ENCODE assay signal across 9 cellular contexts in the genomic region with DNA sequence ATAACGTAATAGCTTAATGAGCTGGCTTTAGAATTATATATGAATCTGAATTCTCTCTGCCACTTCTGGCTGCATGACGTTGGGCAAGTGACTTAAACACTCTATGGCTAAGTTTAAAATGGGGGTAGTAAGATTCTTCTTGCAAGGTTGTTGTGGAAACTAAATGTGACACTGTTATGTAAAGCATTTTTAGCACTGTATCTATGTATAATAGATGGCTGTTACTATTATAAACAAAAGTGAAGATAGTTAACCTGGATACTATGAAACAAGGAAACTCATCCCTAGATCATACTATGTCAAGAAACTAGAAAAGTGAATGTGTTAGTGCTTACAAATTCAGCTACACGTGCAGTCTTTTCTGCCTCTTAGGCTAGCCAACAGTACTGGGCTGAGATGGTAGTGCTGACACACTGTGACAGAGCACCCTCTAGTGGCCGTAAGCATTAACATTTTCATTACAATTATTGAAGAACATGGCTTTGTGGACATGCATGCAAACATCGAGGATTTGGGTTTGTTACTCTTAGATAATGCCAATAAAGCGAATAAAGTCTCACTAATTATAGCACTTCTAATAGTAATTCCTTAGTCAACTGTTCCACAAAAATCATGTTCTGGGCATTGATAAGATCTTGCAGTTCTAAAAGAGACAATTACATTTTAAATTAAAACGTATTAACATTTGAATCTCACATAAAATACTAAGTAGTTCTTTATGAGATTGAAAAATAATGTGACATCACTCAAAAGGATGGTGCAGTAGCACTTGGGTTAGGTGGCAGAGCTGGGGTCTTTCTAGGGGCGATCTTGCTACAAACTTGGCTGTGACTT. TPM values are rescaled to one million over a fixed set of nuclear protein-coding genes. Genes with fewer than 3 reads are reported as not detected.
DNase-seq lines count a peak whose midpoint lies in the region; ATAC-seq lines count a peak whose summit lies in the region.
"Had no signal": no experiment of that assay in that cellular context is flagged by ENCODE, and none has a peak within 500 bp of the region (broad histone marks: within the 10 kb centered on the region; RNA-seq: fewer than 3 reads in every experiment).

No MANE protein-coding gene starts in this region.

- POLR2A ChIA-PET in activated CD4-positive, alpha-beta T cell treated with anti-CD3 and anti-CD28 coated beads for 36 hours (lab: Charles Lee), result interaction anchor here (0.6 kb wide), 1 partner anchor 86 kb away, joined by 3 read pairs; no protein-coding TSS in a partner anchor

- H3K27ac Mint-ChIP-seq in activated CD4-positive, alpha-beta T cell treated with anti-CD3 and anti-CD28 coated beads for 36 hours, result no peak overlapping the region
- H3K27ac Mint-ChIP-seq in memory B cell, result no peak overlapping the region
- H3K27ac Mint-ChIP-seq: activated naive CD8-positive, alpha-beta T cell had no signal

- intact Hi-C loops in activated CD4-positive, alpha-beta T cell treated with anti-CD3 and anti-CD28 coated beads for 36 hours (cut with DNase I, micrococcal nuclease), result loop anchor here (1.0 to 5.0 kb wide), 5 partner anchors 80 to 1820 kb away; a partner anchor contains a TSS

- DNase-seq in COLO668 (lab: John Stamatoyannopoulos, UW; ENCODE audit: unreplicated experiment) (peak; percentile 74), NCI-H510A treated with DMSO at 0.1 percent for 48 hours (lab: John Stamatoyannopoulos, UW) (peak; percentile 91), memory B cell (ENCODE audit: low spot score in 2 of 2) (peak; percentile 39 to 45)
- DNase-seq in activated CD4-positive, alpha-beta T cell treated with anti-CD3 and anti-CD28 coated beads for 36 hours, result peak; percentile 73
- peak; percentile 27 for DNase-seq in effector CD8-positive, alpha-beta T cell (lab: John Stamatoyannopoulos, UW)
- DNase-seq in stimulated activated CD8-positive, alpha-beta memory T cell treated with anti-CD3 and anti-CD28 coated beads, Interleukin-4, amount 100 ng/mL, for 4 hours (ENCODE audit: low read depth in 2 of 2, low spot score in 1 of 2), result peak; percentile 10 to 12

- no peaks in the 10 kb centered on the region for H3K9me3 Mint-ChIP-seq in activated CD4-positive, alpha-beta T cell treated with anti-CD3 and anti-CD28 coated beads for 36 hours (ENCODE audit: low read depth)
- no peaks in the 10 kb centered on the region for H3K9me3 Mint-ChIP-seq in memory B cell

- peaks cover 12% of the 10 kb centered on the region for H3K4me1 Mint-ChIP-seq in activated CD4-positive, alpha-beta T cell treated with anti-CD3 and anti-CD28 coated beads for 36 hours
- peaks cover 5% of the 10 kb centered on the region for H3K4me1 Mint-ChIP-seq in memory B cell

- H3K36me3 Mint-ChIP-seq in activated CD4-positive, alpha-beta T cell treated with anti-CD3 and anti-CD28 coated beads for 36 hours (ENCODE audit: low read depth), result peaks cover 13% of the 10 kb centered on the region
- peaks cover 13% of the 10 kb centered on the region for H3K36me3 Mint-ChIP-seq in memory B cell

- ATAC-seq in GM19351 (IDR thresholded peaks at IDR 0.05; ENCODE audit: unreplicated experiment) (peak; percentile 90), HG03457 (IDR thresholded peaks at IDR 0.05; ENCODE audit: unreplicated experiment) (peak; percentile 72), memory B cell (ENCODE audit: low read depth) (peak; percentile 84)
- peak; percentile 93 for ATAC-seq in activated CD4-positive, alpha-beta T cell treated with anti-CD3 and anti-CD28 coated beads for 36 hours

- no peak overlapping the region for H3K4me3 Mint-ChIP-seq in activated CD4-positive, alpha-beta T cell treated with anti-CD3 and anti-CD28 coated beads for 36 hours
- no peak overlapping the region for H3K4me3 Mint-ChIP-seq in memory B cell
- H3K4me3 Mint-ChIP-seq: activated naive CD8-positive, alpha-beta T cell had no signal

- CTCF ChIA-PET in activated CD4-positive, alpha-beta T cell treated with anti-CD3 and anti-CD28 coated beads for 36 hours (lab: Charles Lee), result interaction anchor here (0.5 to 5.4 kb wide), 28 partner anchors 10 to 1240 kb away, joined by 3 to 97 read pairs (median 3); a partner anchor contains a TSS

- no peaks in the 10 kb centered on the region for H3K27me3 Mint-ChIP-seq in activated CD4-positive, alpha-beta T cell treated with anti-CD3 and anti-CD28 coated beads for 36 hours
- no peaks in the 10 kb centered on the region for H3K27me3 Mint-ChIP-seq in memory B cell
- H3K27me3 Mint-ChIP-seq: activated naive CD8-positive, alpha-beta T cell had no signal

RNA-seq across cellular contexts. Expression of a gene that starts 47.3 kb away (rescaled TPM):
- total RNA-seq in activated CD4-positive, alpha-beta T cell treated with anti-CD3 and anti-CD28 coated beads for 36 hours, result 10 to 100 TPM; 31.8 to 33.2 TPM

Comparison
In these comparisons a context has a peak if more than half of its experiments do, and no peak if none do; other contexts are left out.
1. Peak in every context shown above with its lines: DNase-seq and ATAC-seq.
2. DNase-seq: peak in every context shown above with its lines; median percentile 91 in NCI-H510A treated with DMSO at 0.1 percent for 48 hours; 74 in COLO668; 73 in activated CD4-positive, alpha-beta T cell treated with anti-CD3 and anti-CD28 coated beads for 36 hours; 42 in memory B cell; 27 in effector CD8-positive, alpha-beta T cell; 11 in stimulated activated CD8-positive, alpha-beta memory T cell treated with anti-CD3 and anti-CD28 coated beads, Interleukin-4, amount 100 ng/mL, for 4 hours.